ENCODE assay signal across 9 cellular contexts in genomic region chr17:39270923-39271322, GRCh38. TPM values are rescaled to one million over a fixed set of nuclear protein-coding genes. Genes with fewer than 3 reads are reported as not detected.
A peak's percentile ranks its signal among the peaks of the same experiment; 100 is the strongest.
DNase-seq lines count a peak whose midpoint lies in the region; ATAC-seq, FAIRE-seq and TF ChIP-seq lines count a peak whose summit lies in the region.
"Had no signal": no experiment of that assay in that cellular context is flagged by ENCODE, and none has a peak within 500 bp of the region (broad histone marks: within the 10 kb centered on the region; RNA-seq: fewer than 3 reads in every experiment).

No MANE protein-coding gene starts in this region.

- H3K4me3 ChIP-seq in Loucy (ENCODE audit: low read length, poor library complexity, severe bottlenecking) = no peak overlapping the region
- no peak overlapping the region for H3K4me3 ChIP-seq in K562
- H3K4me3 ChIP-seq in neural progenitor cell = no peak overlapping the region
- no peak overlapping the region for H3K4me3 ChIP-seq in suprapubic skin
- no peak overlapping the region for H3K4me3 ChIP-seq in CD8-positive, alpha-beta T cell (ENCODE audit: low read depth, low read length)
- H3K4me3 ChIP-seq: mucosa of descending colon had no signal

- H3K27me3 ChIP-seq in Loucy (ENCODE audit: insufficient read depth, low read length, poor library complexity, severe bottlenecking) = no peaks in the 10 kb centered on the region
- no peaks in the 10 kb centered on the region for H3K27me3 ChIP-seq in K562 (ENCODE audit: control insufficient read depth in 2 of 2, insufficient read depth in 2 of 2, low read length in 2 of 2)
- no peaks in the 10 kb centered on the region for H3K27me3 ChIP-seq in neural progenitor cell
- no peaks in the 10 kb centered on the region for H3K27me3 ChIP-seq in suprapubic skin
- H3K27me3 ChIP-seq in CD8-positive, alpha-beta T cell (ENCODE audit: insufficient read depth, low read length) = no peaks in the 10 kb centered on the region

- H4K20me1 ChIP-seq in Loucy (ENCODE audit: insufficient read depth, low read length, poor library complexity, severe bottlenecking) = no peaks in the 10 kb centered on the region
- no peaks in the 10 kb centered on the region for H4K20me1 ChIP-seq in K562 (replicated peaks; ENCODE audit: control insufficient read depth, insufficient read depth, low read length)
- H4K20me1 ChIP-seq in neural progenitor cell (ENCODE audit: low read depth) = no peaks in the 10 kb centered on the region

- FAIRE-seq in K562 (lab: Jason Lieb, UNC) = peak; percentile 57

- H3K4me1 ChIP-seq in Loucy (ENCODE audit: insufficient read depth, low read length, poor library complexity, severe bottlenecking) (no peaks in the 10 kb centered on the region), K562 (replicated peaks in 1 of 2; ENCODE audit: control insufficient read depth in 2 of 2, insufficient read depth in 2 of 2, low read length in 2 of 2) (peaks cover 0 to 4% of the 10 kb centered on the region in 2 experiments; a peak in 1 of 5 replicates), neural progenitor cell (no peaks in the 10 kb centered on the region), suprapubic skin (no peaks in the 10 kb centered on the region)
- H3K4me1 ChIP-seq in CD8-positive, alpha-beta T cell (ENCODE audit: insufficient read depth, low read length) = no peaks in the 10 kb centered on the region

- no peak overlapping the region for H3K27ac Mint-ChIP-seq in neural progenitor cell
- H3K27ac Mint-ChIP-seq in CD8-positive, alpha-beta T cell = no peak overlapping the region

- H3K9me1 ChIP-seq in K562 (ENCODE audit: control insufficient read depth, insufficient read depth, low read length) = no peaks in the 10 kb centered on the region

- H3K36me3 ChIP-seq in Loucy (ENCODE audit: insufficient read depth, low read length) (peaks cover 21% of the 10 kb centered on the region; the same call in 1 of the 2 replicates), K562 (ENCODE audit: control insufficient read depth, insufficient read depth, low read length) (peaks cover 17% of the 10 kb centered on the region; the same call in 1 of the 3 replicates), neural progenitor cell (no peaks in the 10 kb centered on the region), suprapubic skin (peaks cover 78% of the 10 kb centered on the region)
- peaks cover 17% of the 10 kb centered on the region for H3K36me3 ChIP-seq in CD8-positive, alpha-beta T cell (ENCODE audit: insufficient read depth, low read length)

- no peaks in the 10 kb centered on the region for H3K9me3 ChIP-seq in Loucy (ENCODE audit: insufficient read depth, low read depth, low read length)
- no peaks in the 10 kb centered on the region for H3K9me3 ChIP-seq in K562 (replicated peaks; ENCODE audit: control insufficient read depth, insufficient read depth, low read depth, low read length)
- H3K9me3 ChIP-seq in neural progenitor cell (ENCODE audit: low read depth) = no peaks in the 10 kb centered on the region
- no peaks in the 10 kb centered on the region for H3K9me3 ChIP-seq in suprapubic skin
- H3K9me3 ChIP-seq in CD8-positive, alpha-beta T cell (ENCODE audit: low read length) = no peaks in the 10 kb centered on the region
- H3K9me3 ChIP-seq: mucosa of descending colon had no signal

- DNase-seq in GM04503 (ENCODE audit: low read depth) (peak; percentile 46), K562 (ENCODE audit: extremely low read depth in 1 of 4, low spot score in 3 of 4) (peak in 2 of 4 experiments; percentile 41 to 61), neural progenitor cell (ENCODE audit: low spot score) (no peak), suprapubic skin (ENCODE audit: low spot score in 2 of 2) (no peak)
- DNase-seq in CD8-positive, alpha-beta T cell = no peak
- no peak for DNase-seq in activated CD8-positive, alpha-beta memory T cell treated with anti-CD3 and anti-CD28 coated beads, Interleukin-2, amount 50 U/mL, for 48 hours

- ATAC-seq in K562 = peak; percentile 82
- no peak for ATAC-seq in HG02763 (IDR thresholded peaks at IDR 0.05; ENCODE audit: unreplicated experiment)
- ATAC-seq in CD8-positive, alpha-beta T cell = no peak
- ATAC-seq: mucosa of descending colon had no signal

- H3K79me2 ChIP-seq in Loucy (ENCODE audit: insufficient read depth, low read length) = no peaks in the 10 kb centered on the region
- H3K79me2 ChIP-seq in K562 (ENCODE audit: control insufficient read depth, insufficient read depth, low read length) = no peaks in the 10 kb centered on the region
- no peaks in the 10 kb centered on the region for H3K79me2 ChIP-seq in neural progenitor cell (ENCODE audit: low read depth)

- POLR2A ChIA-PET in K562 (lab: Yijun Ruan, JAX) = interaction anchor here (0.7 to 3.0 kb wide), 2 partner anchors 10 to 12 kb away, joined by 5 to 13 read pairs; no protein-coding TSS in a partner anchor
- POLR2A ChIA-PET in CD8-positive, alpha-beta T cell (lab: Charles Lee) = no interaction called here

- no peaks in the 10 kb centered on the region for H3K9me2 ChIP-seq in Loucy (replicated peaks; ENCODE audit: low read depth, low read length)

- TF ChIP-seq POLR2A in K562 (conservative IDR thresholded peaks at IDR 0.05) (no peak), suprapubic skin (IDR thresholded peaks at IDR 0.05) (no peak)

- H3F3A ChIP-seq in Loucy (ENCODE audit: low read depth) (no peaks in the 10 kb centered on the region), neural progenitor cell (ENCODE audit: low read depth) (no peaks in the 10 kb centered on the region)

- intact Hi-C loops in K562 (cut with micrococcal nuclease) = loop anchor here (2.0 to 5.0 kb wide), 3 partner anchors 66 to 131 kb away; partner anchors contain the start of gene FBXL20
- intact Hi-C loops in CD8-positive, alpha-beta T cell (cut with DNase I, micrococcal nuclease) = no loop called here

- no peaks in the 10 kb centered on the region for H3K9me3 Mint-ChIP-seq in neural progenitor cell
- no peaks in the 10 kb centered on the region for H3K9me3 Mint-ChIP-seq in CD8-positive, alpha-beta T cell

- in situ Hi-C loops in K562 (cut with MboI) = no loop called here

- H3K9ac ChIP-seq in Loucy (ENCODE audit: low read depth, low read length, poor library complexity, severe bottlenecking) = no peak overlapping the region
- H3K9ac ChIP-seq in K562 (ENCODE audit: insufficient read depth in 1 of 2, low read depth in 2 of 2, low read length in 2 of 2) = no peak overlapping the region
- no peak overlapping the region for H3K9ac ChIP-seq in neural progenitor cell

- H3K27me3 Mint-ChIP-seq in neural progenitor cell (ENCODE audit: insufficient read depth, low read depth) = no peaks in the 10 kb centered on the region
- H3K27me3 Mint-ChIP-seq in CD8-positive, alpha-beta T cell (ENCODE audit: low read depth) = no peaks in the 10 kb centered on the region

- no peaks in the 10 kb centered on the region for H3K4me1 Mint-ChIP-seq in neural progenitor cell
- H3K4me1 Mint-ChIP-seq in CD8-positive, alpha-beta T cell (ENCODE audit: low read depth) = no peaks in the 10 kb centered on the region

- H2AFZ ChIP-seq in Loucy (ENCODE audit: low read length) = no peak overlapping the region
- H2AFZ ChIP-seq in K562 (ENCODE audit: low read depth, low read length) = no peak overlapping the region
- no peak overlapping the region for H2AFZ ChIP-seq in neural progenitor cell (replicated peaks)

- TF ChIP-seq CTCF in Loucy (conservative IDR thresholded peaks at IDR 0.05; ENCODE audit: low read length) (peak; percentile 46), K562 (IDR thresholded peaks at IDR 0.05 in 2 of 3, conservative IDR thresholded peaks at IDR 0.05 in 1 of 3; ENCODE audit: insufficient read depth in 2 of 3, low read depth in 1 of 3, low read length in 3 of 3) (peak; percentile 54 to 80 (median 63)), neural progenitor cell (IDR thresholded peaks at IDR 0.05) (peak; percentile 19), suprapubic skin (IDR thresholded peaks at IDR 0.05) (no peak)
- no peak for TF ChIP-seq CTCF in CD8-positive, alpha-beta T cell (IDR thresholded peaks at IDR 0.05)

- no peak overlapping the region for H3K4me3 Mint-ChIP-seq in neural progenitor cell
- H3K4me3 Mint-ChIP-seq in CD8-positive, alpha-beta T cell = no peak overlapping the region

- no peak for TF ChIP-seq EP300 in K562 (IDR thresholded peaks at IDR 0.05; ENCODE audit: low read length)
- no peak for TF ChIP-seq EP300 in suprapubic skin (IDR thresholded peaks at IDR 0.05)

- no peak overlapping the region for H3K4me2 ChIP-seq in Loucy (ENCODE audit: low read depth, low read length, poor library complexity, severe bottlenecking)
- no peak overlapping the region for H3K4me2 ChIP-seq in K562 (ENCODE audit: insufficient read depth, low read length)
- H3K4me2 ChIP-seq in neural progenitor cell = no peak overlapping the region

- CTCF ChIA-PET in K562 (lab: Yijun Ruan, JAX; ENCODE audit: low intra/inter-chr PET ratio) = interaction anchor here (0.6 to 2.3 kb wide), 5 partner anchors 80 to 277 kb away, joined by 3 to 17 read pairs (median 6); no protein-coding TSS in a partner anchor
- CTCF ChIA-PET in CD8-positive, alpha-beta T cell (lab: Charles Lee) = interaction anchor here (1.6 kb wide), 1 partner anchor 26 kb away, joined by 3 read pairs; no protein-coding TSS in a partner anchor

- H3K27ac ChIP-seq in K562 (ENCODE audit: extremely low read depth, low read depth, low read length) = no peak overlapping the region
- H3K27ac ChIP-seq in neural progenitor cell = no peak overlapping the region
- no peak overlapping the region for H3K27ac ChIP-seq in suprapubic skin
- H3K27ac ChIP-seq in CD8-positive, alpha-beta T cell (ENCODE audit: low read depth, low read length) = no peak overlapping the region

- 12% methylated on average over 3 of the region's 3 CpGs for WGBS in K562 (ENCODE audit: insufficient coverage, low coverage, missing lambda C conversion rate)
- 40% methylated on average over 3 of the region's 3 CpGs for WGBS in suprapubic skin

- BruUV-seq in K562 (replicated peaks; lab: Mats Ljungman, UMichigan) = no TSS peak

- peak; percentile 60 to 91 for TF ChIP-seq RAD21 in K562 (CRISPR knock-in tag; conservative IDR thresholded peaks at IDR 0.05 in 1 of 2, IDR thresholded peaks at IDR 0.05 in 1 of 2)

- peaks cover 13% of the 10 kb centered on the region for H3K36me3 Mint-ChIP-seq in neural progenitor cell
- peaks cover 59% of the 10 kb centered on the region for H3K36me3 Mint-ChIP-seq in CD8-positive, alpha-beta T cell

RNA-seq across cellular contexts. Expression of gene STAC2, which starts 45.2 kb away (rescaled TPM):
- total RNA-seq in K562 (2011; cell fraction: chromatin; rRNA removed; ENCODE audit: low replicate concordance) = not detected in 2 replicates
- not detected in 2 replicates for total RNA-seq in K562 (2011; cell fraction: nucleolus; rRNA removed)
- not detected in 2 replicates for total RNA-seq in K562 (2011; cell fraction: nucleoplasm; rRNA removed)
- total RNA-seq in K562 (2014; rRNA removed) (not detected in 2 replicates), K562 (2014; rRNA removed; fragmentation: Illumina TruSeq; extraction: Trizol) (not detected in 2 replicates), K562 (2015; rRNA removed; fragmentation: Illumina TruSeq; extraction: Trizol) (not detected in 2 replicates), K562 (2021) (not detected in 2 replicates), neural progenitor cell (ENCODE audit: low replicate concordance) (0.13 and 0.62 TPM in 2 replicates), suprapubic skin (10 to 100 TPM; 10.9 to 26.4 (median 16.5) TPM)
- polyA plus RNA-seq in K562 (2011; rRNA removed) (not detected in 2 replicates), K562 (2014; fragmentation: Illumina TruSeq; extraction: Trizol) (not detected in 2 replicates), K562 (2014; fragmentation: Nextera tagmentation; extraction: Ambion mirVana) (not detected), K562 (2014; rRNA removed) (not detected in 2 replicates)
- polyA plus RNA-seq in K562 (2011; cell fraction: cytosol; rRNA removed) = not detected in 2 replicates
- polyA plus RNA-seq in K562 (2011; cell fraction: nucleus; rRNA removed) = not detected in 2 replicates
- polyA plus RNA-seq in K562 (2012) = not detected in 2 replicates
- polyA minus RNA-seq in K562 (2011; rRNA and poly(A)+ RNA removed) = not detected in 2 replicates
- polyA minus RNA-seq in K562 (2011; cell fraction: cytosol; rRNA and poly(A)+ RNA removed) = not detected in 2 replicates
- polyA minus RNA-seq in K562 (2011; cell fraction: nucleus; rRNA and poly(A)+ RNA removed) = not detected in 2 replicates
- under 1 TPM; 0.11 to 0.17 TPM for total RNA-seq in CD8-positive, alpha-beta T cell

Comparison
In these comparisons a context has a peak if more than half of its experiments do, and no peak if none do; other contexts are left out.
1. CTCF ChIP-seq: peak in Loucy (single experiment), K562 (3 of 3) and neural progenitor cell (single experiment); none in suprapubic skin (0 of 2) and CD8-positive, alpha-beta T cell (single experiment).